27 cellular contexts compared by ENCODE assay signal in genomic region chr7:22688034-22688433, GRCh38. TPM values are rescaled to one million over a fixed set of nuclear protein-coding genes. Genes with fewer than 3 reads are reported as not detected.
DNase-seq lines count a peak whose midpoint lies in the region; ATAC-seq and TF ChIP-seq lines count a peak whose summit lies in the region.
"Had no signal": no experiment of that assay in that cellular context is flagged by ENCODE, and none has a peak within 500 bp of the region (broad histone marks: within the 10 kb centered on the region; RNA-seq: fewer than 3 reads in every experiment).

No MANE protein-coding gene starts in this region.

- H3K36me3 ChIP-seq in upper lobe of right lung, result no peaks in the 10 kb centered on the region

- H3K27me3 ChIP-seq in upper lobe of right lung (no peaks in the 10 kb centered on the region), foreskin keratinocyte (no peaks in the 10 kb centered on the region)

- peak overlapping the region; percentile 51 for H3K27ac Mint-ChIP-seq in memory B cell
- no peak overlapping the region for H3K27ac Mint-ChIP-seq in immature natural killer cell
- H3K27ac Mint-ChIP-seq: B cell; CD8-positive, alpha-beta T cell; IgD-negative memory B cell had no signal

- no peaks in the 10 kb centered on the region for H3K4me1 ChIP-seq in upper lobe of right lung
- H3K4me1 ChIP-seq in foreskin keratinocyte, result no peaks in the 10 kb centered on the region

- H3K9me3 Mint-ChIP-seq in memory B cell (no peaks in the 10 kb centered on the region), immature natural killer cell (no peaks in the 10 kb centered on the region)
- H3K9me3 Mint-ChIP-seq: CD8-positive, alpha-beta T cell; IgD-negative memory B cell had no signal

- ATAC-seq in memory B cell (ENCODE audit: low read depth) (no peak), upper lobe of right lung (peak; percentile 45), HG02870 (IDR thresholded peaks at IDR 0.05; ENCODE audit: unreplicated experiment) (no peak), HG03439 (IDR thresholded peaks at IDR 0.05; ENCODE audit: unreplicated experiment) (no peak), foreskin keratinocyte (no peak)
- ATAC-seq: CD8-positive, alpha-beta T cell had no signal

- intact Hi-C loops in upper lobe of right lung (cut with DNase I), result no loop called here

- H3K4me3 ChIP-seq in fibroblast of villous mesenchyme (ENCODE audit: low read depth, low read length) (no peak overlapping the region), upper lobe of right lung (no peak overlapping the region)
- H3K4me3 ChIP-seq: PC-9 had no signal

- H3K36me3 Mint-ChIP-seq in memory B cell, result peaks cover 3% of the 10 kb centered on the region
- H3K36me3 Mint-ChIP-seq in immature natural killer cell, result no peaks in the 10 kb centered on the region
- H3K36me3 Mint-ChIP-seq: CD8-positive, alpha-beta T cell; IgD-negative memory B cell had no signal

- H3K4me1 Mint-ChIP-seq in memory B cell, result peaks cover 23% of the 10 kb centered on the region
- no peaks in the 10 kb centered on the region for H3K4me1 Mint-ChIP-seq in immature natural killer cell

- H3K27me3 Mint-ChIP-seq in memory B cell (no peaks in the 10 kb centered on the region), immature natural killer cell (ENCODE audit: low read depth in 3 of 3) (peaks cover 0 to 12% (median 1%) of the 10 kb centered on the region in 3 donors)
- H3K27me3 Mint-ChIP-seq: B cell, IgD-negative memory B cell had no signal

- no peak overlapping the region for H3K4me3 Mint-ChIP-seq in memory B cell
- no peak overlapping the region for H3K4me3 Mint-ChIP-seq in immature natural killer cell
- H3K4me3 Mint-ChIP-seq: B cell; CD8-positive, alpha-beta T cell; IgD-negative memory B cell had no signal

- H3K9me3 ChIP-seq in upper lobe of right lung, result no peaks in the 10 kb centered on the region

- no peak overlapping the region for H3K27ac ChIP-seq in upper lobe of right lung
- H3K27ac ChIP-seq in foreskin keratinocyte, result no peak overlapping the region
- H3K27ac ChIP-seq: C4-2B, KMS-11, PC-9, RWPE1 had no signal

- TF ChIP-seq CTCF in fibroblast of villous mesenchyme (IDR thresholded peaks at IDR 0.05; ENCODE audit: insufficient read depth, low read depth, low read length) (no peak), upper lobe of right lung (IDR thresholded peaks at IDR 0.05) (no peak), foreskin keratinocyte (conservative IDR thresholded peaks at IDR 0.05) (no peak)

- DNase-seq in cerebellar cortex (ENCODE audit: low spot score), result peak; percentile 5
- peak; percentile 65 for DNase-seq in fibroblast of villous mesenchyme (ENCODE audit: low read depth)
- DNase-seq in memory B cell (ENCODE audit: low spot score in 2 of 2), result no peak
- no peak for DNase-seq in upper lobe of right lung
- DNase-seq in immature natural killer cell, result no peak
- DNase-seq in foreskin keratinocyte, result no peak
- DNase-seq: CD8-positive, alpha-beta T cell; DMS 273 treated with DMSO at 0.1 percent for 48 hours; DMS79; EL; GF-D8; MM.1S; NCI-H1417; NCI-H1694; NCI-H2029 treated with DMSO at 0.1 percent for 48 hours; NCI-H2227 treated with DMSO at 0.1 percent for 48 hours; NCI-H526 treated with DMSO at 0.1 percent for 48 hours; SHP77 treated with DMSO at 0.1 percent for 48 hours had no signal

RNA-seq across cellular contexts. Expression of gene IL6, which starts 39.0 kb away (rescaled TPM):
- 19.6 and 29.4 TPM in 2 replicates for total RNA-seq in fibroblast of villous mesenchyme
- total RNA-seq in upper lobe of right lung, result 6.5 TPM
- polyA plus RNA-seq in immature natural killer cell, result not detected
- total RNA-seq in foreskin keratinocyte, result 0.28 TPM in 1 of 2 replicates, not detected in the other
- 0.07 TPM in 1 of 2 replicates, not detected in the other for polyA plus RNA-seq in foreskin keratinocyte
- total RNA-seq: A673 had no signal

Comparison
In these comparisons a context has a peak if more than half of its experiments do, and no peak if none do; other contexts are left out.
1. DNase-seq: peak in cerebellar cortex (single experiment) and fibroblast of villous mesenchyme (single experiment); none in memory B cell (0 of 2), upper lobe of right lung (single experiment), immature natural killer cell (0 of 3) and foreskin keratinocyte (0 of 2).